Comparison of ENCODE assay signal across 8 cellular contexts in genomic region chr4:39181905-39182638, GRCh38. TPM values are rescaled to one million over a fixed set of nuclear protein-coding genes. Genes with fewer than 3 reads are reported as not detected.
A peak's percentile ranks its signal among the peaks of the same experiment; 100 is the strongest.
DNase-seq lines count a peak whose midpoint lies in the region; ATAC-seq and TF ChIP-seq lines count a peak whose summit lies in the region.

Gene WDR19 (plus strand): TSS chr4:39182529. CDS start chr4:39182558, 29 bp downstream.

- TF ChIP-seq CTCF in C4-2B (conservative IDR thresholded peaks at IDR 0.05) (peak; percentile 59), left lung (IDR thresholded peaks at IDR 0.05) (peak; percentile 36 to 39)

- peak; percentile 100 for ATAC-seq in GM19328 (IDR thresholded peaks at IDR 0.05; ENCODE audit: unreplicated experiment)
- ATAC-seq in HG03520 (IDR thresholded peaks at IDR 0.05; ENCODE audit: unreplicated experiment), result peak; percentile 98
- ATAC-seq in left lung, result peak; percentile 99

- H3K9me3 ChIP-seq in left lung, result no peaks in the 10 kb centered on the region

- peak within 1 kb of the TSS; percentile 83 to 92 for H3K4me3 ChIP-seq in left lung

- H3K4me1 ChIP-seq in left lung, result peaks cover 0 to 16% of the 10 kb centered on the region in 2 donors

- no peaks in the 10 kb centered on the region for H3K27me3 ChIP-seq in left lung

- no peaks in the 10 kb centered on the region for H3K36me3 ChIP-seq in left lung

- DNase-seq in NCI-H69 (lab: John Stamatoyannopoulos, UW), result peak; percentile 98
- DNase-seq in activated CD4-positive, alpha-beta T cell treated with anti-CD3 and anti-CD28 coated beads, Interleukin-2, amount 50 U/mL, for 1 hour, result peak; percentile 97
- DNase-seq in dermis blood vessel endothelial cell, result peak; percentile 100
- DNase-seq in left lung, result peak; percentile 99 to 100
- DNase-seq in stimulated activated CD4-positive, alpha-beta T cell treated with anti-CD3 and anti-CD28 coated beads, Interleukin-2, amount 100 ng/mL, for 48 hours, result peak; percentile 95

- H3K27ac ChIP-seq in C4-2B, result peak within 1 kb of the TSS; percentile 40
- peak within 1 kb of the TSS; percentile 67 to 77 for H3K27ac ChIP-seq in left lung

- intact Hi-C loops in left lung (cut with DNase I), result no loop called here

RNA-seq across cellular contexts. Expression of gene WDR19, which starts in this region (rescaled TPM):
- total RNA-seq in dermis blood vessel endothelial cell, result 24.8 and 33.0 TPM in 2 replicates
- 10 to 100 TPM; 32.4 to 34.2 TPM for total RNA-seq in left lung

Comparison
In these comparisons a context has a peak if more than half of its experiments do, and no peak if none do; other contexts are left out.
1. Peak in every context shown above with its lines: DNase-seq, ATAC-seq, H3K4me3 ChIP-seq and H3K27ac ChIP-seq.